In genomic region chr11:1398506-1399235, GRCh38 we compare ENCODE assay signal across 21 cellular contexts.
"Had no signal": no experiment of that assay in that cellular context is flagged by ENCODE, and none has a peak within 500 bp of the region (broad histone marks: within the 10 kb centered on the region; RNA-seq: fewer than 3 reads in every experiment).

No MANE protein-coding gene starts in this region.

- H3K4me3 ChIP-seq: coronary artery, heart left ventricle, lower lobe of right lung, prostate gland, sigmoid colon, skin epidermis, suprapubic skin, tibial artery, upper lobe of right lung, vagina had no signal

- H3K9me3 Mint-ChIP-seq: memory B cell, mesothelial cell of epicardium, nephron had no signal

- H3K4me1 ChIP-seq: heart left ventricle, lower lobe of right lung, parathyroid adenoma, prostate gland, suprapubic skin, tibial artery, upper lobe of right lung, vagina had no signal

- H3K36me3 Mint-ChIP-seq: memory B cell, mesothelial cell of epicardium had no signal

- H3K27ac Mint-ChIP-seq: memory B cell, mesothelial cell of epicardium, nephron had no signal

- H3K27ac ChIP-seq: heart left ventricle, lower lobe of right lung, parathyroid adenoma, prostate gland, sigmoid colon, skin epidermis, suprapubic skin, tibial artery, upper lobe of right lung, vagina had no signal

- H3K27me3 ChIP-seq: vagina had no signal

- DNase-seq: effector CD8-positive, alpha-beta T cell; foreskin melanocyte; hippocampal formation; kidney glomerular epithelial cell; lower lobe of right lung; retina; sigmoid colon; stimulated activated naive CD4-positive, alpha-beta T cell; tibial artery; upper lobe of right lung had no signal

- ATAC-seq: heart left ventricle, left lobe of liver, lower lobe of right lung, upper lobe of right lung had no signal

- H3K36me3 ChIP-seq: heart left ventricle, lower lobe of right lung, prostate gland, sigmoid colon, suprapubic skin, tibial artery, upper lobe of right lung, vagina had no signal

- H3K9me3 ChIP-seq: heart left ventricle, lower lobe of right lung, prostate gland, sigmoid colon, suprapubic skin, tibial artery, upper lobe of right lung, vagina had no signal

- H3K4me1 Mint-ChIP-seq: memory B cell, mesothelial cell of epicardium, nephron had no signal

- H3K4me3 Mint-ChIP-seq: memory B cell, mesothelial cell of epicardium, nephron had no signal
